8 cellular contexts compared by ENCODE assay signal in the genomic region with DNA sequence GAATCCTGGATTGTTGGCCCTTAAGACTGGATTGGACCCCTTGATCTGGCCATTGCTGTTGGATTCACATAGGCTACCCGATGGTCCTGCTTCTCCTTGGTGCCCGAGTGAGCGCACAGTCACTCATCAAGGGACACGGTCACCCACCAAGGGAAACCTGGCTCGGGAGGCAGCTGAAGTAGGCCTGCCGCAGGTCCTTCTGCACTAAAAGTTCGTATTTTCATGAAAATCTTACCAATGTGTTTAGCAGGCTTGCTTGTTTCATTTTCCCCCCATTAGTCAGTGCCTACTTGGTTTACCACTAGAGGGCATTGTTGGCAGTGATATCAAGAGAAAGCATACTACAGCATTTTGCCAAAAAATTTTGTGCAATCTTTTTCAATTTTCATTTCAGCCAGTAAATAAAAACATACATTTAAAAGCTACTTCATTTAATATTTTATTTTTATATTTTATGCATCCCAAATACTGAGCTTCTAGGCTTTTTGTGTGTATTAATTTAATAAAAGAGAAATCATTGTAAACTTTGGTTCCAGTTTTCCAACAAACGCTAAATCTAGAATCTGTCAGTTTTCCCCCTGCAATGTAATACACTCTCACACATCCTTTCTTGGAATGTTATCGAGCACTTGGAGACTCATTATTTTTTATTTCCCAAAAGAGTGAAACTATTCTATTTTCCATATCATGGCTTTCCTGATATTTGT.
A peak's percentile ranks its signal among the peaks of the same experiment; 100 is the strongest.
DNase-seq lines count a peak whose midpoint lies in the region; ATAC-seq and TF ChIP-seq lines count a peak whose summit lies in the region.

No MANE protein-coding gene starts in this region.

- H3K9me3 ChIP-seq in A673 (ENCODE audit: low read depth, low read length, poor library complexity, severe bottlenecking), result no peaks in the 10 kb centered on the region

- H3K4me3 Mint-ChIP-seq in activated CD4-positive, alpha-beta T cell treated with anti-CD3 and anti-CD28 coated beads, Interleukin-2, amount 10 ng/mL, durations not matched to agents 7 days and 5 days, result peak overlapping the region; percentile 23

- no peaks in the 10 kb centered on the region for H3K9me3 Mint-ChIP-seq in activated CD4-positive, alpha-beta T cell treated with anti-CD3 and anti-CD28 coated beads, Interleukin-2, amount 10 ng/mL, durations not matched to agents 7 days and 5 days

- TF ChIP-seq CTCF in A673 (conservative IDR thresholded peaks at IDR 0.05; ENCODE audit: low read depth, low read length) (peak; percentile 90), fibroblast of villous mesenchyme (IDR thresholded peaks at IDR 0.05; ENCODE audit: insufficient read depth, low read depth, low read length) (peak; percentile 89)

- DNase-seq in A673 (ENCODE audit: low spot score) (peak; percentile 79), GM03348 (ENCODE audit: low spot score) (peak; percentile 78), NCI-H2196 treated with DMSO at 0.1 percent for 48 hours (lab: John Stamatoyannopoulos, UW; ENCODE audit: unreplicated experiment) (peak; percentile 71), fibroblast of villous mesenchyme (ENCODE audit: low read depth) (peak; percentile 83), nucleus accumbens (lab: John Stamatoyannopoulos, UW) (peak in 33 of 56 donors; percentile 1 to 48 (median 12))
- DNase-seq in activated CD4-positive, alpha-beta T cell treated with anti-CD3 and anti-CD28 coated beads, Interleukin-2, amount 10 ng/mL, durations not matched to agents 7 days and 5 days, result peak; percentile 68
- DNase-seq in effector CD8-positive, alpha-beta T cell (lab: John Stamatoyannopoulos, UW), result no peak

- intact Hi-C loops in A673 (cut with micrococcal nuclease; ENCODE audit: unreplicated experiment), result loop anchor here (5.0 kb wide), 2 partner anchors 121 to 581 kb away; no protein-coding TSS in a partner anchor

- H3K4me3 ChIP-seq in A673 (ENCODE audit: low read depth, low read length, poor library complexity, severe bottlenecking) (peak overlapping the region; percentile 27), fibroblast of villous mesenchyme (ENCODE audit: low read depth, low read length) (peak overlapping the region; percentile 38)

- H3K27me3 Mint-ChIP-seq in activated CD4-positive, alpha-beta T cell treated with anti-CD3 and anti-CD28 coated beads, Interleukin-2, amount 10 ng/mL, durations not matched to agents 7 days and 5 days, result peaks cover 2% of the 10 kb centered on the region

- CTCF ChIA-PET in A673 (lab: Charles Lee), result interaction anchor here (0.9 kb wide), 1 partner anchor 22 kb away, joined by 3 read pairs; no protein-coding TSS in a partner anchor
- CTCF ChIA-PET in activated CD4-positive, alpha-beta T cell treated with anti-CD3 and anti-CD28 coated beads, Interleukin-2, amount 10 ng/mL, durations not matched to agents 7 days and 5 days (lab: Charles Lee), result interaction anchor here (0.7 to 1.5 kb wide), 3 partner anchors 10 to 581 kb away, joined by 3 to 5 read pairs (median 3); no protein-coding TSS in a partner anchor

- no peaks in the 10 kb centered on the region for H3K36me3 ChIP-seq in A673 (ENCODE audit: insufficient read depth, low read length, poor library complexity, severe bottlenecking)

- POLR2A ChIA-PET in A673 (lab: Charles Lee; ENCODE audit: low non-redundant PET), result no interaction called here
- POLR2A ChIA-PET in activated CD4-positive, alpha-beta T cell treated with anti-CD3 and anti-CD28 coated beads, Interleukin-2, amount 10 ng/mL, durations not matched to agents 7 days and 5 days (lab: Charles Lee), result no interaction called here

- no peaks in the 10 kb centered on the region for H3K4me1 ChIP-seq in A673 (ENCODE audit: insufficient read depth, low read length, poor library complexity, severe bottlenecking)

- H3K36me3 Mint-ChIP-seq in activated CD4-positive, alpha-beta T cell treated with anti-CD3 and anti-CD28 coated beads, Interleukin-2, amount 10 ng/mL, durations not matched to agents 7 days and 5 days (ENCODE audit: low read depth), result no peaks in the 10 kb centered on the region

- peak; percentile 63 for ATAC-seq in HG02759 (IDR thresholded peaks at IDR 0.05; ENCODE audit: unreplicated experiment)

- BruUV-seq in A673 (replicated peaks; lab: Mats Ljungman, UMichigan), result no TSS peak

- peak overlapping the region; percentile 80 for H3K27ac Mint-ChIP-seq in activated CD4-positive, alpha-beta T cell treated with anti-CD3 and anti-CD28 coated beads, Interleukin-2, amount 10 ng/mL, durations not matched to agents 7 days and 5 days

- H3K27ac ChIP-seq in A673 (ENCODE audit: low read depth, low read length, poor library complexity, severe bottlenecking), result no peak overlapping the region

- H3K4me1 Mint-ChIP-seq in activated CD4-positive, alpha-beta T cell treated with anti-CD3 and anti-CD28 coated beads, Interleukin-2, amount 10 ng/mL, durations not matched to agents 7 days and 5 days, result peaks cover 13% of the 10 kb centered on the region

- no peaks in the 10 kb centered on the region for H3K27me3 ChIP-seq in A673 (replicated peaks; ENCODE audit: insufficient read depth, low read depth, low read length, poor library complexity)
